In the genomic region with DNA sequence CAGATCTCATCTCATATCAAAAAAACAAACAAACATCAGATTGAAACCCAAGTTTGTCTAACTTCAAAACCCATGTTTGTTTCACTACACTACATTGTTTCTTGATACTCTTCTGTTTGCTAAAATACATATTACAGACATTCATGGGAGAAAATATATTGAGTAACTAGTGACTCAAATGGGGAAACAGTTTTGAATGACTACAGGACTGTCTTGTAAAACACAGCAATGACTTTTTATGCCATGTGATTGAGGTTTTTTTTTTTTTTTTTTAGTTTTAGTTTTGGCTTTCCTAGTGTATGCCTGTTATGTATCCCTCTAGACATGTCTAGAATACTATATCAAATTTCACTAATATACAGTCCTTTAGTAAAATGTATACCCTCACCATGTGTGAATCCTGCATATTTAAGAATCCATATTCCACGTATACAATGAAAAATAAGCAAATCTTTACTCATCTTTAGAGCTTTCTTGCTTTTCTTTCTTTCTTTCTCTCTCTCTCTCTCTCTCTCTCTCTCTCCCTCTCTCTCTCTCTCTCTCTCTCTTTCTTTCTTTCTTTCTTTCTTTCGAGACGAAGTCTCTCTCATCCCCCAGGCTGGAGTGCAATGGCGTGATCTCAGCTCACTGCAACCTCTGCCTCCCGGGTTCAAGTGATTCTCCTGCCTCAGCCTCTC, we compare ENCODE assay signal across 1 cellular context.
TF ChIP-seq lines count a peak whose summit lies in the region.

No MANE protein-coding gene starts in this region.

TF ChIP-seq in GM12878, 131 proteins besides CTCF, POLR2A, EP300 and RAD21 (continued from another document):
- TF ChIP-seq BCL11A (IDR thresholded peaks at IDR 0.05; ENCODE audit: low read depth, low read length) (0 out of 2 replicates have a peak, but pooled peaks have one; percentile 47), RAD51 (IDR thresholded peaks at IDR 0.05) (peak; percentile 63), GATAD2B (conservative IDR thresholded peaks at IDR 0.05; ENCODE audit: low read depth) (no peak)
TF ChIP-seq in GM12878: peak in this region for 26.
